Comparison of ENCODE assay signal across 17 cellular contexts in the genomic region with DNA sequence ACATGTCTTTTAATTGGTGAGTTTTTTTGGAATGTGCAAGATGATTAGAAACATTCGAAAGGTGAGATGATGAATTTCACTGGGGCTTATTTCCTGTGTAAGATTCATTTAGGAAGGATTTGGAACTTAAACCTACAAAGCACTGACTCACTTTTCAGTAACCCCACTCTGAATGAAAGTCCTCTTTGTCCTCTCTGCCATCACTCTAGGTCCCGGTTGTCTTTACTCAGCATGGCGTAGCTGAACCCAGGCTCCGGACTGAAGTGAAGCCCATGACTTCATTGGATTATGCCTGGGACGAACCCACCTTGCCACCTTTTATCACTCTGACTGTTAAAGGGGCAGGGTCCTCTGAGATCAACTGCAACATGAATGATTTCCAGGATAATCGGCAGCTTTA.
"Had no signal": no experiment of that assay in that cellular context is flagged by ENCODE, and none has a peak within 500 bp of the region (broad histone marks: within the 10 kb centered on the region; RNA-seq: fewer than 3 reads in every experiment).

No MANE protein-coding gene starts in this region.

- H3K4me1 ChIP-seq: SJSA1, testis, upper lobe of right lung had no signal

- H3K36me3 ChIP-seq: ovary had no signal

- H3K4me3 Mint-ChIP-seq: dendritic cell treated with granulocyte-macrophage colony-stimulating factor and Interleukin-4, amounts not matched to agents 40 ng/mL and 50 ng/mL, for 4 days; effector memory CD8-positive, alpha-beta T cell; memory B cell; stimulated activated naive CD8-positive, alpha-beta T cell treated with anti-CD3 and anti-CD28 coated beads, Interleukin-15, amount 100 ng/mL, for 72 hours; T-cell had no signal

- H3K27me3 ChIP-seq: ovary, SJSA1, testis, upper lobe of right lung had no signal

- ATAC-seq: activated naive CD4-positive, alpha-beta T cell treated with anti-CD3 and anti-CD28 coated beads, Interleukin-2, amount 50 U/mL, for 72 hours; effector memory CD8-positive, alpha-beta T cell; stimulated activated naive CD8-positive, alpha-beta T cell treated with anti-CD3 and anti-CD28 coated beads, Interleukin-15, amount 100 ng/mL, for 72 hours; T-cell; upper lobe of right lung had no signal

- H3K9me3 ChIP-seq: ovary, SJSA1, testis, upper lobe of right lung had no signal

- H3K27me3 Mint-ChIP-seq: dendritic cell treated with granulocyte-macrophage colony-stimulating factor and Interleukin-4, amounts not matched to agents 40 ng/mL and 50 ng/mL, for 4 days; effector memory CD8-positive, alpha-beta T cell; memory B cell; stimulated activated naive CD8-positive, alpha-beta T cell treated with anti-CD3 and anti-CD28 coated beads, Interleukin-15, amount 100 ng/mL, for 72 hours; T-cell had no signal

- H3K4me3 ChIP-seq: ovary, SJSA1, skin epidermis, testis, upper lobe of right lung had no signal

- H3K9me3 Mint-ChIP-seq: activated naive CD4-positive, alpha-beta T cell treated with anti-CD3 and anti-CD28 coated beads, Interleukin-2, amount 50 U/mL, for 72 hours; dendritic cell treated with granulocyte-macrophage colony-stimulating factor and Interleukin-4, amounts not matched to agents 40 ng/mL and 50 ng/mL, for 4 days; effector memory CD8-positive, alpha-beta T cell; memory B cell; stimulated activated naive CD8-positive, alpha-beta T cell treated with anti-CD3 and anti-CD28 coated beads, Interleukin-15, amount 100 ng/mL, for 72 hours; T-cell had no signal

- H3K27ac Mint-ChIP-seq: activated naive CD4-positive, alpha-beta T cell treated with anti-CD3 and anti-CD28 coated beads, Interleukin-2, amount 50 U/mL, for 72 hours; dendritic cell treated with granulocyte-macrophage colony-stimulating factor and Interleukin-4, amounts not matched to agents 40 ng/mL and 50 ng/mL, for 4 days; memory B cell; stimulated activated naive CD8-positive, alpha-beta T cell treated with anti-CD3 and anti-CD28 coated beads, Interleukin-15, amount 100 ng/mL, for 72 hours had no signal

- DNase-seq: activated CD4-positive, alpha-beta T cell treated with anti-CD3 and anti-CD28 coated beads for 4 hours; activated CD8-positive, alpha-beta memory T cell treated with anti-CD3 and anti-CD28 coated beads for 24 hours; central memory CD4-positive, alpha-beta T cell; effector memory CD8-positive, alpha-beta T cell; hypothalamus; ovary; retina; stimulated activated CD4-positive, alpha-beta T cell treated with anti-CD3 and anti-CD28 coated beads, Interleukin-4, amount 100 ng/mL, for 4 hours; stimulated activated naive CD8-positive, alpha-beta T cell treated with anti-CD3 and anti-CD28 coated beads, Interleukin-15, amount 100 ng/mL, for 72 hours; T-cell; testis; upper lobe of right lung had no signal

- H3K27ac ChIP-seq: ovary, SJSA1, skin epidermis, testis, upper lobe of right lung had no signal

- H3K4me1 Mint-ChIP-seq: memory B cell had no signal
